22 cellular contexts compared by ENCODE assay signal in the genomic region with DNA sequence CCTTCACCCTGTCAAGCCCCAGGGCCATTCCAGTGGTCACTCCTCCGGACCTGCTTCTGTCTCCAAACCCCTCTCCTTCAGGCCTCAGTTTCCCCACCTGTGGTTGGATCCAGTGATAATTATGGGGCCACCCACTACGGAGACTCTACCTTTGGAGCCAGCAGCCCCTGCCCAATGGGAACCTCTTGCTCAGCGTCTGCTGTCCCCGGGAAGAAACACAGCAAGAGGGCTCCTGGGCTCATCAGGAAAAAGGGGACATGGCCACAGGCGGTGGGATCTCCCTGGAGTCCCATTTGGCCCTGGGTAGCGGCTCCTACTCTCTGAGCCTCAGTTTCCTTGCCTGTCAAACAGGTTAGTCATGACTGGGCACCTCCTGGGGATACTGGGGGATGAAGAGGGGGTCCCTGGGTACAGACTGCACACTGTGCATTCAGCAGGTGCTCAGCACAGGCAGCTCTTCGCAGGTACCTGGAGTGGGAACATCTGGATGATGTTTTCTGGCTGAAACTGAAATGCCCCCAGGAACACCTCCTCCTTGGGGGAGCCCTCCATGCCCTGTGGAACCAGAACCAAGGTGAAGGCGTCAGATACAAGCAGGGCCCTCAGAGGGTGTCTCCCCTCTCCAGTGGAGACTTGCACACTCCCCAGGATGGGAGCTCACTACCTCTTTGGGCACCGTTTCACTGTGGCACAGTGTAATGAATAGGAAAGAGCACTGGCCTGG. TPM values are rescaled to one million over a fixed set of nuclear protein-coding genes. Genes with fewer than 3 reads are reported as not detected.
DNase-seq lines count a peak whose midpoint lies in the region; ATAC-seq, FAIRE-seq and TF ChIP-seq lines count a peak whose summit lies in the region.
"Had no signal": no experiment of that assay in that cellular context is flagged by ENCODE, and none has a peak within 500 bp of the region (broad histone marks: within the 10 kb centered on the region; RNA-seq: fewer than 3 reads in every experiment).

No MANE protein-coding gene starts in this region.

- peaks cover 4% of the 10 kb centered on the region for H3K27me3 Mint-ChIP-seq in type B pancreatic cell

- no peak for TF ChIP-seq CTCF in HepG2 (CRISPR knock-in tag; IDR thresholded peaks at IDR 0.05)
- no peak for TF ChIP-seq CTCF in right lobe of liver (IDR thresholded peaks at IDR 0.05)
- TF ChIP-seq CTCF in type B pancreatic cell (conservative IDR thresholded peaks at IDR 0.05): no peak
- TF ChIP-seq CTCF in esophagus squamous epithelium (IDR thresholded peaks at IDR 0.05): no peak

- no peak overlapping the region for H4K91ac ChIP-seq in neuronal stem cell (ENCODE audit: low read depth, low read length, poor library complexity)

- H3K36me3 ChIP-seq in HepG2 (replicated peaks in 1 of 2; ENCODE audit: control insufficient read depth in 1 of 2, insufficient read depth in 2 of 2, low read length in 2 of 2): no peaks in the 10 kb centered on the region
- H3K36me3 ChIP-seq in right lobe of liver: no peaks in the 10 kb centered on the region
- no peaks in the 10 kb centered on the region for H3K36me3 ChIP-seq in neuronal stem cell (replicated peaks in 1 of 2; ENCODE audit: control insufficient read depth in 2 of 2, insufficient read depth in 2 of 2, low read length in 2 of 2)
- H3K36me3 ChIP-seq in esophagus squamous epithelium: no peaks in the 10 kb centered on the region
- H3K36me3 ChIP-seq: BLaER1 treated with 17β-estradiol and CSF1 and Interleukin-3, amounts not matched to agents 10 nM and 100 nM had no signal

- intact Hi-C loops in HepG2 (cut with micrococcal nuclease; ENCODE audit: unreplicated experiment) (no loop called here), right lobe of liver (cut with DNase I) (no loop called here), esophagus squamous epithelium (cut with DNase I) (no loop called here)

- H2AK5ac ChIP-seq in neuronal stem cell (ENCODE audit: low read depth, low read length): peak overlapping the region; percentile 47

- H4K20me1 ChIP-seq in HepG2 (ENCODE audit: insufficient read depth, low read length): no peaks in the 10 kb centered on the region
- H4K20me1 ChIP-seq: BLaER1 treated with 17β-estradiol and CSF1 and Interleukin-3, amounts not matched to agents 10 nM and 100 nM had no signal

- TF ChIP-seq EP300 in HepG2 (IDR thresholded peaks at IDR 0.05; ENCODE audit: low read depth in 2 of 2, low read length in 2 of 2) (no peak), HepG2 (CRISPR knock-in tag; IDR thresholded peaks at IDR 0.05; ENCODE audit: borderline replicate concordance) (no peak)

- peak overlapping the region; percentile 23 for H3K27ac Mint-ChIP-seq in type B pancreatic cell
- H3K27ac Mint-ChIP-seq: CD8-positive, alpha-beta T cell had no signal

- H3K9me3 ChIP-seq in HepG2 (ENCODE audit: low read length) (no peaks in the 10 kb centered on the region), right lobe of liver (no peaks in the 10 kb centered on the region), neuronal stem cell (replicated peaks in 1 of 2; ENCODE audit: control insufficient read depth in 2 of 2, insufficient read depth in 1 of 2, low read depth in 1 of 2, low read length in 2 of 2) (peaks cover 0 to 1% of the 10 kb centered on the region in 2 donors), esophagus squamous epithelium (no peaks in the 10 kb centered on the region)
- H3K9me3 ChIP-seq: BLaER1 treated with 17β-estradiol and CSF1 and Interleukin-3, amounts not matched to agents 10 nM and 100 nM had no signal

- H3K9ac ChIP-seq in HepG2 (ENCODE audit: insufficient read depth, low read depth, low read length) (no peak overlapping the region), neuronal stem cell (ENCODE audit: low read depth, low read length, poor library complexity) (no peak overlapping the region)
- H3K9ac ChIP-seq: BLaER1 treated with 17β-estradiol and CSF1 and Interleukin-3, amounts not matched to agents 10 nM and 100 nM had no signal

- H3K4me3 ChIP-seq in HepG2 (replicated peaks in 1 of 3; ENCODE audit: insufficient read depth in 1 of 3, low read depth in 2 of 3, low read length in 3 of 3) (no peak overlapping the region), right lobe of liver (no peak overlapping the region), neuronal stem cell (ENCODE audit: low read length in 2 of 2) (no peak overlapping the region), esophagus squamous epithelium (no peak overlapping the region)
- H3K4me3 ChIP-seq: BLaER1 treated with 17β-estradiol and CSF1 and Interleukin-3, amounts not matched to agents 10 nM and 100 nM had no signal

- no peak overlapping the region for H2BK12ac ChIP-seq in neuronal stem cell (ENCODE audit: low read length)

- peaks cover 21% of the 10 kb centered on the region for H3K4me1 ChIP-seq in HepG2 (ENCODE audit: insufficient read depth, low read length)
- no peaks in the 10 kb centered on the region for H3K4me1 ChIP-seq in right lobe of liver
- H3K4me1 ChIP-seq in neuronal stem cell (ENCODE audit: control insufficient read depth in 2 of 2, insufficient read depth in 1 of 2, low read depth in 1 of 2, low read length in 2 of 2): peaks cover 5 to 14% of the 10 kb centered on the region in 2 donors
- no peaks in the 10 kb centered on the region for H3K4me1 ChIP-seq in esophagus squamous epithelium

- H3K18ac ChIP-seq in neuronal stem cell (ENCODE audit: low read length): peak overlapping the region; percentile 17

- no peaks in the 10 kb centered on the region for H3K9me3 Mint-ChIP-seq in type B pancreatic cell
- H3K9me3 Mint-ChIP-seq: CD8-positive, alpha-beta T cell had no signal

- no peak overlapping the region for H3K4me3 Mint-ChIP-seq in type B pancreatic cell
- H3K4me3 Mint-ChIP-seq: CD8-positive, alpha-beta T cell had no signal

- CTCF ChIA-PET in HepG2 (lab: Yijun Ruan, JAX; ENCODE audit: low intra/inter-chr PET ratio, low total read pairs): no interaction called here

- H3K4me2 ChIP-seq in HepG2 (ENCODE audit: low read depth, low read length) (no peak overlapping the region), neuronal stem cell (ENCODE audit: insufficient read depth, low read length, poor library complexity, severe bottlenecking) (no peak overlapping the region)
- H3K4me2 ChIP-seq: BLaER1 treated with 17β-estradiol and CSF1 and Interleukin-3, amounts not matched to agents 10 nM and 100 nM had no signal

- H3K27ac ChIP-seq in HepG2 (ENCODE audit: extremely low read length, insufficient read depth, low read length): no peak overlapping the region
- H3K27ac ChIP-seq in right lobe of liver: no peak overlapping the region
- H3K27ac ChIP-seq in cingulate gyrus (ENCODE audit: low read depth, low read length): peak overlapping the region; percentile 84
- no peak overlapping the region for H3K27ac ChIP-seq in neuronal stem cell (replicated peaks; ENCODE audit: low read length)
- H3K27ac ChIP-seq in esophagus squamous epithelium: no peak overlapping the region
- H3K27ac ChIP-seq: BLaER1 treated with 17β-estradiol and CSF1 and Interleukin-3, amounts not matched to agents 10 nM and 100 nM had no signal

- in situ Hi-C loops in HepG2 (cut with HindIII; ENCODE audit: extremely low pct_ligation_motif_present, low pct_unique_long_range_greater_than_20kb): no loop called here

- DNase-seq in HepG2 (ENCODE audit: low spot score) (no peak), right lobe of liver (no peak), neuronal stem cell (ENCODE audit: low spot score) (no peak), type B pancreatic cell (ENCODE audit: extremely low spot score, unreplicated experiment) (no peak), esophagus squamous epithelium (lab: John Stamatoyannopoulos, UW) (no peak), NCI-H128 (lab: John Stamatoyannopoulos, UW; ENCODE audit: unreplicated experiment) (no peak), DMS79 treated with DMSO at 0.1 percent for 48 hours (lab: John Stamatoyannopoulos, UW) (no peak)
- DNase-seq: IMR-90, NCI-H1436 treated with DMSO at 0.1 percent for 48 hours, NCI-H2029, NCI-H2171, NCI-H446, NCI-H526 treated with DMSO at 0.1 percent for 48 hours had no signal

- TF ChIP-seq POLR2A in HepG2 (IDR thresholded peaks at IDR 0.05; ENCODE audit: insufficient read depth in 1 of 2, low read depth in 2 of 2, low read length in 2 of 2) (no peak), right lobe of liver (IDR thresholded peaks at IDR 0.05) (no peak), esophagus squamous epithelium (IDR thresholded peaks at IDR 0.05) (no peak)

- no peak overlapping the region for H2AFZ ChIP-seq in HepG2 (ENCODE audit: low read length)
- no peak overlapping the region for H2AFZ ChIP-seq in neuronal stem cell (ENCODE audit: low read length)

- POLR2A ChIA-PET in HepG2 (lab: Yijun Ruan, JAX): no interaction called here

- BruUV-seq in HepG2 (replicated peaks; lab: Mats Ljungman, UMichigan): no TSS peak

- H3K23ac ChIP-seq in neuronal stem cell (ENCODE audit: low read depth, low read length, poor library complexity): peak overlapping the region; percentile 34

- no peak for TF ChIP-seq RAD21 in HepG2 (CRISPR knock-in tag; IDR thresholded peaks at IDR 0.05)

- H2BK5ac ChIP-seq in neuronal stem cell (ENCODE audit: low read length): peak overlapping the region; percentile 2

- H3K14ac ChIP-seq in neuronal stem cell (ENCODE audit: low read length): no peak overlapping the region

- no peak for FAIRE-seq in HepG2 (lab: Jason Lieb, UNC)
- FAIRE-seq: D721Med, H54 had no signal

- H3K27me3 ChIP-seq in HepG2 (ENCODE audit: control insufficient read depth in 1 of 2, insufficient read depth in 2 of 2, low read length in 2 of 2): peaks cover 2 to 49% of the 10 kb centered on the region in 2 experiments; a peak in 4 of 5 replicates
- H3K27me3 ChIP-seq in right lobe of liver: no peaks in the 10 kb centered on the region
- H3K27me3 ChIP-seq in neuronal stem cell (ENCODE audit: control insufficient read depth in 3 of 3, insufficient read depth in 3 of 3, low read depth in 1 of 3, low read length in 3 of 3): no peaks in the 10 kb centered on the region
- H3K27me3 ChIP-seq in esophagus squamous epithelium: peaks cover 0 to 34% (median 0%) of the 10 kb centered on the region in 4 donors
- H3K27me3 ChIP-seq: BLaER1 treated with 17β-estradiol and CSF1 and Interleukin-3, amounts not matched to agents 10 nM and 100 nM had no signal

- no peak for ATAC-seq in HepG2
- ATAC-seq in right lobe of liver: no peak
- ATAC-seq: CD8-positive, alpha-beta T cell had no signal

- no peaks in the 10 kb centered on the region for H3K36me3 Mint-ChIP-seq in type B pancreatic cell
- H3K36me3 Mint-ChIP-seq: CD8-positive, alpha-beta T cell had no signal

- H3K79me2 ChIP-seq in HepG2 (ENCODE audit: insufficient read depth, low read length): no peaks in the 10 kb centered on the region

- H3K4ac ChIP-seq in neuronal stem cell (ENCODE audit: low read length): no peak overlapping the region

- H2BK15ac ChIP-seq in neuronal stem cell (ENCODE audit: low read length): no peak overlapping the region

- no peaks in the 10 kb centered on the region for H3K79me1 ChIP-seq in neuronal stem cell (ENCODE audit: low read depth, low read length)

- 12% methylated on average over 8 of the region's 9 CpGs for WGBS in HepG2 (ENCODE audit: low lambda C conversion rate)
- 73% methylated on average over 7 of the region's 9 CpGs for WGBS in right lobe of liver (ENCODE audit: insufficient coverage, low coverage, low lambda C conversion rate, missing lambda C conversion rate)
- no CpG with 5 or more reads among the region's 9 CpGs for WGBS in neuronal stem cell (ENCODE audit: extremely low coverage in 2 of 2, insufficient read length in 2 of 2, insufficient replicate concordance in 1 of 2), 2 donors
- WGBS in esophagus squamous epithelium, 2 donors: 72 to 78% methylated on average over 2 to 3 of the region's 9 CpGs

- H2BK120ac ChIP-seq in neuronal stem cell (ENCODE audit: low read depth, low read length): no peak overlapping the region

- no peak overlapping the region for H4K8ac ChIP-seq in neuronal stem cell (ENCODE audit: low read depth, low read length)

- no peaks in the 10 kb centered on the region for H3K4me1 Mint-ChIP-seq in type B pancreatic cell (ENCODE audit: unreplicated experiment)

RNA-seq across cellular contexts. Expression of a gene that starts 19.4 kb away (rescaled TPM):
- total RNA-seq in HepG2 (2016; rRNA removed; fragmentation: Illumina TruSeq; extraction: Trizol): not detected in 2 replicates
- total RNA-seq in HepG2 (2016; cell fraction: cytosol; rRNA removed; fragmentation: Illumina TruSeq; extraction: Trizol; ENCODE audit: low read depth): not detected in 2 replicates
- not detected in 2 replicates for total RNA-seq in HepG2 (2016; cell fraction: insoluble cytoplasmic fraction; rRNA removed; fragmentation: Illumina TruSeq; extraction: Trizol)
- total RNA-seq in HepG2 (2016; cell fraction: membrane; rRNA removed; fragmentation: Illumina TruSeq; extraction: Trizol): not detected in 2 replicates
- total RNA-seq in HepG2 (2016; cell fraction: nucleus; rRNA removed; fragmentation: Illumina TruSeq; extraction: Trizol): not detected in 2 replicates
- polyA plus RNA-seq in HepG2 (2011; rRNA removed): not detected in 2 replicates
- polyA plus RNA-seq in HepG2 (2011; cell fraction: cytosol; rRNA removed): not detected in 2 replicates
- not detected in 2 replicates for polyA plus RNA-seq in HepG2 (2011; cell fraction: nucleus; rRNA removed)
- not detected in 2 replicates for polyA plus RNA-seq in HepG2 (2012)
- not detected in 2 replicates for polyA plus RNA-seq in HepG2 (2016; cell fraction: cytosol; fragmentation: Illumina TruSeq; extraction: Trizol; ENCODE audit: low read depth)
- polyA plus RNA-seq in HepG2 (2016; cell fraction: insoluble cytoplasmic fraction; fragmentation: Illumina TruSeq; extraction: Trizol; ENCODE audit: low read depth): not detected in 2 replicates
- not detected in 2 replicates for polyA plus RNA-seq in HepG2 (2016; cell fraction: membrane; fragmentation: Illumina TruSeq; extraction: Trizol; ENCODE audit: low read depth)
- not detected in 2 replicates for polyA plus RNA-seq in HepG2 (2016; cell fraction: nucleus; fragmentation: Illumina TruSeq; extraction: Trizol; ENCODE audit: insufficient read depth, low read depth)
- polyA minus RNA-seq in HepG2 (2011; rRNA and poly(A)+ RNA removed; ENCODE audit: low replicate concordance): not detected in 2 replicates
- polyA minus RNA-seq in HepG2 (2011; cell fraction: cytosol; rRNA and poly(A)+ RNA removed): not detected in 2 replicates
- polyA minus RNA-seq in HepG2 (2011; cell fraction: nucleus; rRNA and poly(A)+ RNA removed): not detected in 2 replicates
- total RNA-seq in right lobe of liver: not detected
- polyA plus RNA-seq in neuronal stem cell (2013, experiment 1 of 2): not detected
- not detected for polyA plus RNA-seq in neuronal stem cell (2013, experiment 2 of 2)
- not detected in 2 replicates for total RNA-seq in type B pancreatic cell (ENCODE audit: low replicate concordance)
- not detected for total RNA-seq in esophagus squamous epithelium
- total RNA-seq: A673; CD8-positive, alpha-beta T cell; HT-29; IMR-90; MCF 10A; SK-MEL-5 had no signal
- polyA plus RNA-seq: IMR-90 had no signal

RNA-seq across cellular contexts. Expression of a gene that starts 22.7 kb away (rescaled TPM):
- 27.4 and 54.5 TPM in 2 replicates for total RNA-seq in HepG2 (2016; rRNA removed; fragmentation: Illumina TruSeq; extraction: Trizol)
- total RNA-seq in HepG2 (2016; cell fraction: cytosol; rRNA removed; fragmentation: Illumina TruSeq; extraction: Trizol; ENCODE audit: low read depth): 7.1 and 9.6 TPM in 2 replicates
- 23.9 and 58.5 TPM in 2 replicates for total RNA-seq in HepG2 (2016; cell fraction: insoluble cytoplasmic fraction; rRNA removed; fragmentation: Illumina TruSeq; extraction: Trizol)
- total RNA-seq in HepG2 (2016; cell fraction: membrane; rRNA removed; fragmentation: Illumina TruSeq; extraction: Trizol): 14.4 and 19.0 TPM in 2 replicates
- total RNA-seq in HepG2 (2016; cell fraction: nucleus; rRNA removed; fragmentation: Illumina TruSeq; extraction: Trizol): 67.6 and 73.6 TPM in 2 replicates
- polyA plus RNA-seq in HepG2 (2011; rRNA removed): 902 and 1,439 TPM in 2 replicates
- 445 and 477 TPM in 2 replicates for polyA plus RNA-seq in HepG2 (2011; cell fraction: cytosol; rRNA removed)
- 3,378 and 3,757 TPM in 2 replicates for polyA plus RNA-seq in HepG2 (2011; cell fraction: nucleus; rRNA removed)
- polyA plus RNA-seq in HepG2 (2012): 748 and 877 TPM in 2 replicates
- polyA plus RNA-seq in HepG2 (2016; cell fraction: cytosol; fragmentation: Illumina TruSeq; extraction: Trizol; ENCODE audit: low read depth): 16.7 and 20.1 TPM in 2 replicates
- polyA plus RNA-seq in HepG2 (2016; cell fraction: insoluble cytoplasmic fraction; fragmentation: Illumina TruSeq; extraction: Trizol; ENCODE audit: low read depth): 40.9 and 50.4 TPM in 2 replicates
- 25.2 and 26.1 TPM in 2 replicates for polyA plus RNA-seq in HepG2 (2016; cell fraction: membrane; fragmentation: Illumina TruSeq; extraction: Trizol; ENCODE audit: low read depth)
- 205 and 206 TPM in 2 replicates for polyA plus RNA-seq in HepG2 (2016; cell fraction: nucleus; fragmentation: Illumina TruSeq; extraction: Trizol; ENCODE audit: insufficient read depth, low read depth)
- 0.19 and 1,018 TPM in 2 replicates for polyA minus RNA-seq in HepG2 (2011; rRNA and poly(A)+ RNA removed; ENCODE audit: low replicate concordance)
- polyA minus RNA-seq in HepG2 (2011; cell fraction: cytosol; rRNA and poly(A)+ RNA removed): 235 and 377 TPM in 2 replicates
- 642 and 673 TPM in 2 replicates for polyA minus RNA-seq in HepG2 (2011; cell fraction: nucleus; rRNA and poly(A)+ RNA removed)
- under 1 TPM in 1 of 6 experiments, not detected in 5; 0.12 TPM for total RNA-seq in right lobe of liver
- not detected for polyA plus RNA-seq in neuronal stem cell (2013, experiment 1 of 2)
- 0.03 TPM for polyA plus RNA-seq in neuronal stem cell (2013, experiment 2 of 2)
- 0.22 TPM in 1 of 2 replicates, not detected in the other for total RNA-seq in type B pancreatic cell (ENCODE audit: low replicate concordance)
- total RNA-seq in esophagus squamous epithelium: 10 to 100 TPM in 1 of 4 donors, 1 to 10 TPM in 1, under 1 TPM in 1, not detected in 1; 0.19 to 93.5 (median 1.6) TPM
- total RNA-seq: A673; CD8-positive, alpha-beta T cell; HT-29; IMR-90; MCF 10A; SK-MEL-5 had no signal
- polyA plus RNA-seq: IMR-90 had no signal

RNA-seq across cellular contexts. Expression of a gene that starts 46.7 kb away (rescaled TPM):
- total RNA-seq in HepG2 (2016; rRNA removed; fragmentation: Illumina TruSeq; extraction: Trizol): 0.13 TPM in 1 of 2 replicates, not detected in the other
- not detected in 2 replicates for total RNA-seq in HepG2 (2016; cell fraction: cytosol; rRNA removed; fragmentation: Illumina TruSeq; extraction: Trizol; ENCODE audit: low read depth)
- not detected in 2 replicates for total RNA-seq in HepG2 (2016; cell fraction: insoluble cytoplasmic fraction; rRNA removed; fragmentation: Illumina TruSeq; extraction: Trizol)
- total RNA-seq in HepG2 (2016; cell fraction: membrane; rRNA removed; fragmentation: Illumina TruSeq; extraction: Trizol): not detected in 2 replicates
- total RNA-seq in HepG2 (2016; cell fraction: nucleus; rRNA removed; fragmentation: Illumina TruSeq; extraction: Trizol): 0.28 TPM in 1 of 2 replicates, not detected in the other
- polyA plus RNA-seq in HepG2 (2011; rRNA removed): 1.7 and 3.1 TPM in 2 replicates
- 0.36 and 0.92 TPM in 2 replicates for polyA plus RNA-seq in HepG2 (2011; cell fraction: cytosol; rRNA removed)
- polyA plus RNA-seq in HepG2 (2011; cell fraction: nucleus; rRNA removed): 16.0 and 30.7 TPM in 2 replicates
- polyA plus RNA-seq in HepG2 (2012): 1.9 and 4.7 TPM in 2 replicates
- not detected in 2 replicates for polyA plus RNA-seq in HepG2 (2016; cell fraction: cytosol; fragmentation: Illumina TruSeq; extraction: Trizol; ENCODE audit: low read depth)
- not detected in 2 replicates for polyA plus RNA-seq in HepG2 (2016; cell fraction: insoluble cytoplasmic fraction; fragmentation: Illumina TruSeq; extraction: Trizol; ENCODE audit: low read depth)
- not detected in 2 replicates for polyA plus RNA-seq in HepG2 (2016; cell fraction: membrane; fragmentation: Illumina TruSeq; extraction: Trizol; ENCODE audit: low read depth)
- 0.32 TPM in 1 of 2 replicates, not detected in the other for polyA plus RNA-seq in HepG2 (2016; cell fraction: nucleus; fragmentation: Illumina TruSeq; extraction: Trizol; ENCODE audit: insufficient read depth, low read depth)
- polyA minus RNA-seq in HepG2 (2011; rRNA and poly(A)+ RNA removed; ENCODE audit: low replicate concordance): 2.3 TPM in 1 of 2 replicates, not detected in the other
- polyA minus RNA-seq in HepG2 (2011; cell fraction: cytosol; rRNA and poly(A)+ RNA removed): not detected in 2 replicates
- 2.2 and 2.5 TPM in 2 replicates for polyA minus RNA-seq in HepG2 (2011; cell fraction: nucleus; rRNA and poly(A)+ RNA removed)
- not detected for total RNA-seq in right lobe of liver
- not detected for polyA plus RNA-seq in neuronal stem cell (2013, experiment 1 of 2)
- not detected for polyA plus RNA-seq in neuronal stem cell (2013, experiment 2 of 2)
- not detected in 2 replicates for total RNA-seq in type B pancreatic cell (ENCODE audit: low replicate concordance)
- not detected for total RNA-seq in esophagus squamous epithelium
- total RNA-seq: A673; CD8-positive, alpha-beta T cell; HT-29; IMR-90; MCF 10A; SK-MEL-5 had no signal
- polyA plus RNA-seq: IMR-90 had no signal
